In genomic region chr17:75271233-75271954, GRCh38 we compare ENCODE assay signal across 8 cellular contexts. TPM values are rescaled to one million over a fixed set of nuclear protein-coding genes. Genes with fewer than 3 reads are reported as not detected.
DNase-seq lines count a peak whose midpoint lies in the region; ATAC-seq and TF ChIP-seq lines count a peak whose summit lies in the region.

No MANE protein-coding gene starts in this region.

- TF ChIP-seq CTCF in BE2C (IDR thresholded peaks at IDR 0.05; ENCODE audit: low read depth, low read length) = no peak; the same call in 1 of the 2 replicates

- DNase-seq in BE2C (peak; percentile 82), NOMO-1 treated with DMSO at 0.1 percent for 48 hours (lab: John Stamatoyannopoulos, UW; ENCODE audit: unreplicated experiment) (peak; percentile 73), epithelial cell of prostate (ENCODE audit: low read depth, low spot score) (no peak)
- peak; percentile 96 for DNase-seq in activated CD8-positive, alpha-beta memory T cell treated with anti-CD3 and anti-CD28 coated beads, Interleukin-2, amount 50 U/mL, for 48 hours
- DNase-seq in stimulated activated CD8-positive, alpha-beta memory T cell treated with anti-CD3 and anti-CD28 coated beads, Interleukin-7, amount 100 ng/mL, for 24 hours (ENCODE audit: low read depth) = peak; percentile 68

- H3K27me3 ChIP-seq in BE2C = no peaks in the 10 kb centered on the region
- no peaks in the 10 kb centered on the region for H3K27me3 ChIP-seq in muscle layer of colon (ENCODE audit: control insufficient read depth in 1 of 2, insufficient read depth in 2 of 2, low read length in 2 of 2)

- ATAC-seq in HG03354 (IDR thresholded peaks at IDR 0.05; ENCODE audit: poor library complexity, severe bottlenecking, unreplicated experiment) = peak; percentile 68

- TF ChIP-seq POLR2A in GM19099 (IDR thresholded peaks at IDR 0.05; ENCODE audit: extremely low read depth, insufficient read length, low read depth) = peak; percentile 76

- H3K4me1 ChIP-seq in BE2C = peaks cover 19% of the 10 kb centered on the region
- peaks cover 26% of the 10 kb centered on the region for H3K4me1 ChIP-seq in muscle layer of colon (ENCODE audit: insufficient read depth, low read length)

- no peaks in the 10 kb centered on the region for H3K9me3 ChIP-seq in BE2C
- H3K9me3 ChIP-seq in muscle layer of colon (ENCODE audit: low read length) = no peaks in the 10 kb centered on the region

- H3K36me3 ChIP-seq in BE2C (peaks cover 29% of the 10 kb centered on the region), muscle layer of colon (ENCODE audit: insufficient read depth, low read length) (peaks cover 11% of the 10 kb centered on the region)

- no peak overlapping the region for H3K9ac ChIP-seq in muscle layer of colon (ENCODE audit: low read length)

- peak overlapping the region; percentile 85 for H3K4me3 ChIP-seq in BE2C (ENCODE audit: low read depth, low read length)
- peak overlapping the region; percentile 67 to 83 for H3K4me3 ChIP-seq in muscle layer of colon (ENCODE audit: low read depth in 1 of 2, low read length in 2 of 2)

- H3K27ac ChIP-seq in epithelial cell of prostate (peak overlapping the region; percentile 79), muscle layer of colon (ENCODE audit: low read depth, low read length) (peak overlapping the region; percentile 59)

RNA-seq across cellular contexts. Expression of gene MIF4GD, which starts 0.4 kb away (rescaled TPM):
- polyA plus RNA-seq in BE2C (2012; ENCODE audit: insufficient read depth, insufficient read length, low read depth) = 61.8 TPM

RNA-seq across cellular contexts. Expression of gene MRPS7, which starts 9.7 kb away (rescaled TPM):
- 232 TPM for polyA plus RNA-seq in BE2C (2012; ENCODE audit: insufficient read depth, insufficient read length, low read depth)

RNA-seq across cellular contexts. Expression of gene GGA3, which starts 10.0 kb away (rescaled TPM):
- polyA plus RNA-seq in BE2C (2012; ENCODE audit: insufficient read depth, insufficient read length, low read depth) = 66.2 TPM

RNA-seq across cellular contexts. Expression of gene SLC25A19, which starts 17.8 kb away (rescaled TPM):
- polyA plus RNA-seq in BE2C (2012; ENCODE audit: insufficient read depth, insufficient read length, low read depth) = 35.1 TPM
